11 cellular contexts compared by ENCODE assay signal in genomic region chr10:119680050-119680449, GRCh38. TPM values are rescaled to one million over a fixed set of nuclear protein-coding genes. Genes with fewer than 3 reads are reported as not detected.
DNase-seq lines count a peak whose midpoint lies in the region; ATAC-seq, FAIRE-seq and TF ChIP-seq lines count a peak whose summit lies in the region.
"Had no signal": no experiment of that assay in that cellular context is flagged by ENCODE, and none has a peak within 500 bp of the region (broad histone marks: within the 10 kb centered on the region; RNA-seq: fewer than 3 reads in every experiment).

No MANE protein-coding gene starts in this region.

- CTCF ChIA-PET in A549 (lab: Yijun Ruan, JAX) = interaction anchor here (0.9 to 2.1 kb wide), 7 partner anchors 8 to 481 kb away, joined by 3 to 12 read pairs (median 4); no protein-coding TSS in a partner anchor
- CTCF ChIA-PET in mammary epithelial cell (lab: Charles Lee; ENCODE audit: low non-redundant PET) = interaction anchor here (0.5 to 0.6 kb wide), 2 partner anchors 61 to 88 kb away, joined by 3 read pairs; no protein-coding TSS in a partner anchor

- dilution Hi-C loops in mammary epithelial cell (cut with HindIII; ENCODE audit: low sequenced_read_pairs) = loop anchor here (5.0 kb wide), 1 partner anchor 43 kb away; no protein-coding TSS in a partner anchor

- H2AFZ ChIP-seq in mammary epithelial cell (ENCODE audit: low read depth, low read length) (no peak overlapping the region), mesenchymal stem cell (ENCODE audit: low read depth, low read length) (no peak overlapping the region)

- TF ChIP-seq RAD21 in A549 (conservative IDR thresholded peaks at IDR 0.05 in 1 of 2, IDR thresholded peaks at IDR 0.05 in 1 of 2) = no peak

- H4K91ac ChIP-seq in mesenchymal stem cell (ENCODE audit: low read length) = no peak overlapping the region

- peak; percentile 56 for FAIRE-seq in A549 (lab: Jason Lieb, UNC)
- FAIRE-seq: GM12892, islet of Langerhans had no signal

- H4K20me1 ChIP-seq in mammary epithelial cell (ENCODE audit: insufficient read depth, low read length) = no peaks in the 10 kb centered on the region

- no peak overlapping the region for H3K23ac ChIP-seq in mesenchymal stem cell (ENCODE audit: low read length in 2 of 2)

- peak overlapping the region in 1 of 2 experiments; percentile 12 for H3K14ac ChIP-seq in mesenchymal stem cell (ENCODE audit: low read length in 2 of 2)

- peaks cover 12% of the 10 kb centered on the region for H3K36me3 ChIP-seq in mammary epithelial cell (ENCODE audit: insufficient read depth, low read length)
- H3K36me3 ChIP-seq in mesenchymal stem cell (ENCODE audit: control insufficient read depth in 1 of 2, insufficient read depth in 2 of 2, low read depth in 1 of 2, low read length in 2 of 2) = peaks cover 21 to 31% of the 10 kb centered on the region in 2 experiments

- H3K9ac ChIP-seq in mammary epithelial cell (ENCODE audit: insufficient read depth, low read length) (peak overlapping the region; percentile 61), mesenchymal stem cell (ENCODE audit: low read length) (no peak overlapping the region)

- H3K27ac ChIP-seq in A549 = peak overlapping the region; percentile 88 to 93
- H3K27ac ChIP-seq in mammary epithelial cell (ENCODE audit: insufficient read depth, low read depth, low read length) = peak overlapping the region; percentile 92
- peak overlapping the region; percentile 58 for H3K27ac ChIP-seq in mesenchymal stem cell (ENCODE audit: low read length, poor library complexity, severe bottlenecking)

- H3K4me2 ChIP-seq in A549 (peak overlapping the region; percentile 82), mammary epithelial cell (ENCODE audit: insufficient read depth, low read depth, low read length) (peak overlapping the region; percentile 81), mesenchymal stem cell (ENCODE audit: low read length, poor library complexity, severe bottlenecking) (no peak overlapping the region)

- peaks cover 11% of the 10 kb centered on the region for H3K79me1 ChIP-seq in mesenchymal stem cell (replicated peaks; ENCODE audit: low read length, poor library complexity, severe bottlenecking)

- intact Hi-C loops in mammary epithelial cell (cut with micrococcal nuclease) = loop anchor here (1.0 kb wide), 1 partner anchor 25 kb away; no protein-coding TSS in a partner anchor

- TF ChIP-seq CTCF in A549 (IDR thresholded peaks at IDR 0.05) = no peak
- no peak for TF ChIP-seq CTCF in mammary epithelial cell (conservative IDR thresholded peaks at IDR 0.05 in 1 of 2, IDR thresholded peaks at IDR 0.05 in 1 of 2; ENCODE audit: extremely low read depth in 1 of 2, insufficient read depth in 1 of 2, low read depth in 1 of 2, low read length in 2 of 2)

- peak overlapping the region; percentile 61 for H4K8ac ChIP-seq in mesenchymal stem cell (ENCODE audit: low read length)

- peaks cover 70% of the 10 kb centered on the region for H3K4me1 ChIP-seq in A549
- peaks cover 65% of the 10 kb centered on the region for H3K4me1 ChIP-seq in mammary epithelial cell (ENCODE audit: insufficient read depth, low read length)
- peaks cover 29% of the 10 kb centered on the region for H3K4me1 ChIP-seq in mesenchymal stem cell (ENCODE audit: control insufficient read depth, insufficient read depth, low read depth, low read length)

- H3K79me2 ChIP-seq in mammary epithelial cell (ENCODE audit: insufficient read depth, low read length) = peaks cover 17% of the 10 kb centered on the region

- H3K4ac ChIP-seq in mesenchymal stem cell (ENCODE audit: low read depth in 1 of 2, low read length in 2 of 2) = no peak overlapping the region

- no peak for TF ChIP-seq POLR2A in A549 (IDR thresholded peaks at IDR 0.05; ENCODE audit: low read length)

- H3K18ac ChIP-seq in mesenchymal stem cell (ENCODE audit: low read depth in 1 of 2, low read length in 2 of 2) = no peak overlapping the region

- BruUV-seq in mammary epithelial cell (replicated peaks; lab: Mats Ljungman, UMichigan) = no TSS peak

- no peak overlapping the region for H2BK120ac ChIP-seq in mesenchymal stem cell (ENCODE audit: low read depth, low read length)

- ATAC-seq in A549 (peak; percentile 45 to 66), GM21515 (IDR thresholded peaks at IDR 0.05; ENCODE audit: unreplicated experiment) (no peak), GM19397 (IDR thresholded peaks at IDR 0.05; ENCODE audit: unreplicated experiment) (no peak)

- in situ Hi-C loops in mammary epithelial cell (cut with MboI; ENCODE audit: low sequenced_read_pairs in 2 of 2) = loop anchor here in 1 of 2 donors (10.0 kb wide), 2 partner anchors 55 to 185 kb away; no protein-coding TSS in a partner anchor

- H2BK12ac ChIP-seq in mesenchymal stem cell (ENCODE audit: low read length in 2 of 2) = no peak overlapping the region

- H3K4me3 ChIP-seq in A549 (0 out of 3 replicates have a peak overlapping the region, but pooled peaks have one; percentile 14), mammary epithelial cell (replicated peaks in 1 of 3; ENCODE audit: insufficient read depth in 1 of 3, low read depth in 2 of 3, low read length in 3 of 3) (peak overlapping the region in 1 of 3 experiments; percentile 16), mesenchymal stem cell (ENCODE audit: insufficient read depth in 1 of 2, low read depth in 1 of 2, low read length in 2 of 2) (no peak overlapping the region)

- peak; percentile 70 to 84 for DNase-seq in A549 (ENCODE audit: low read depth in 1 of 2, low spot score in 1 of 2)
- peak; percentile 84 for DNase-seq in LHCN-M2 (ENCODE audit: low read depth)
- DNase-seq in mammary epithelial cell = peak; percentile 97
- no peak for DNase-seq in mesenchymal stem cell
- DNase-seq in activated T-cell treated with anti-CD3 and anti-CD28 coated beads for 4 hours = no peak
- DNase-seq in cortex of kidney (lab: John Stamatoyannopoulos, UW) = no peak
- DNase-seq: activated CD4-positive, CD25-positive, alpha-beta regulatory T cell had no signal

- POLR2A ChIA-PET in A549 (lab: Yijun Ruan, JAX) = interaction anchor here (1.2 to 2.7 kb wide), 4 partner anchors 12 to 46 kb away, joined by 3 to 17 read pairs (median 8); partner anchors contain the start of genes BAG3 and INPP5F

- peak overlapping the region; percentile 31 for H2AK5ac ChIP-seq in mesenchymal stem cell (ENCODE audit: low read length, severe bottlenecking)

- TF ChIP-seq EP300 in A549 (IDR thresholded peaks at IDR 0.05) = no peak; a peak in 1 of 5 replicates

- WGBS in A549 (ENCODE audit: missing lambda C conversion rate) = 10% methylated on average over 4 of the region's 4 CpGs
- WGBS in mammary epithelial cell (ENCODE audit: low coverage, missing lambda C conversion rate) = 0% methylated on average over 4 of the region's 4 CpGs
- 32% methylated on average over 4 of the region's 4 CpGs for WGBS in mesenchymal stem cell

- H3K9me3 ChIP-seq in A549 (no peaks in the 10 kb centered on the region), mammary epithelial cell (replicated peaks; ENCODE audit: insufficient read depth, low read length) (no peaks in the 10 kb centered on the region), mesenchymal stem cell (ENCODE audit: control insufficient read depth, low read length) (no peaks in the 10 kb centered on the region)

- no peak overlapping the region for H2BK5ac ChIP-seq in mesenchymal stem cell (ENCODE audit: low read depth, low read length, poor library complexity, severe bottlenecking)

- H2BK15ac ChIP-seq in mesenchymal stem cell (ENCODE audit: low read depth, poor library complexity, severe bottlenecking) = no peak overlapping the region

- no peaks in the 10 kb centered on the region for H3K27me3 ChIP-seq in mammary epithelial cell (ENCODE audit: insufficient read depth, low read length)
- H3K27me3 ChIP-seq in mesenchymal stem cell (ENCODE audit: control insufficient read depth in 1 of 2, insufficient read depth in 1 of 2, low read length in 2 of 2) = no peaks in the 10 kb centered on the region

TF ChIP-seq in A549, 52 proteins besides CTCF, POLR2A, EP300 and RAD21 (continues in another document):
- no peak for TF ChIP-seq NFE2L2 (conservative IDR thresholded peaks at IDR 0.05; ENCODE audit: low read length)
- no peak for TF ChIP-seq FOSB (CRISPR knock-in tag; IDR thresholded peaks at IDR 0.05)
- 0 out of 2 replicates have a peak, but pooled peaks have one; percentile 26 for TF ChIP-seq JUNB (IDR thresholded peaks at IDR 0.05)
- TF ChIP-seq MAZ (IDR thresholded peaks at IDR 0.05; ENCODE audit: borderline replicate concordance, low read depth, low read length) = no peak
- TF ChIP-seq, protein P1, sequence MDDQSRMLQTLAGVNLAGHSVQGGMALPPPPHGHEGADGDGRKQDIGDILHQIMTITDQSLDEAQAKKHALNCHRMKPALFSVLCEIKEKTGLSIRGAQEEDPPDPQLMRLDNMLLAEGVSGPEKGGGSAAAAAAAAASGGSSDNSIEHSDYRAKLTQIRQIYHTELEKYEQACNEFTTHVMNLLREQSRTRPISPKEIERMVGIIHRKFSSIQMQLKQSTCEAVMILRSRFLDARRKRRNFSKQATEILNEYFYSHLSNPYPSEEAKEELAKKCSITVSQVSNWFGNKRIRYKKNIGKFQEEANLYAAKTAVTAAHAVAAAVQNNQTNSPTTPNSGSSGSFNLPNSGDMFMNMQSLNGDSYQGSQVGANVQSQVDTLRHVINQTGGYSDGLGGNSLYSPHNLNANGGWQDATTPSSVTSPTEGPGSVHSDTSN (IDR thresholded peaks at IDR 0.05) = no peak
- peak in 1 of 2 experiments; percentile 7; a peak in 2 of 4 replicates for TF ChIP-seq CEBPB (IDR thresholded peaks at IDR 0.05)

RNA-seq across cellular contexts. Expression of gene BAG3, which starts 28.9 kb away (rescaled TPM):
- polyA plus RNA-seq in A549 (2011; rRNA removed) (10.7 and 18.3 TPM in 2 replicates), A549 (2017; fragmentation: RNase III; extraction: RNeasy Plus Mini Kit Qiagen cat#74134 plus additional on column Dnase treatment) (50.0 to 58.4 TPM (median 57.4 TPM) in 3 replicates), mammary epithelial cell (43.5 TPM)
- 19.0 and 26.0 TPM in 2 replicates for polyA plus RNA-seq in A549 (2012; cell fraction: cytosol; rRNA removed)
- 43.7 and 44.6 TPM in 2 replicates for polyA plus RNA-seq in A549 (2012; cell fraction: nucleus; rRNA removed)
- polyA minus RNA-seq in A549 (2011; rRNA and poly(A)+ RNA removed) = 11.6 TPM in 2 replicates
- total RNA-seq in LHCN-M2 (2014; rRNA removed) (26.5 and 27.3 TPM in 2 replicates), mammary epithelial cell (100 to 1,000 TPM in 1 of 2 donors, 10 to 100 TPM in 1; 41.0 to 117 TPM)
- polyA plus RNA-seq in LHCN-M2 (2012) = 55.1 TPM
- 89.4 TPM for polyA minus RNA-seq in mammary epithelial cell
- 66.0 TPM for polyA plus RNA-seq in mesenchymal stem cell (2013, experiment 1 of 2)
- 65.0 TPM for polyA plus RNA-seq in mesenchymal stem cell (2013, experiment 2 of 2)

RNA-seq across cellular contexts. Expression of gene INPP5F, which starts 45.8 kb away (rescaled TPM):
- 7.7 and 8.3 TPM in 2 replicates for polyA plus RNA-seq in A549 (2011; rRNA removed)
- 2.8 and 3.2 TPM in 2 replicates for polyA plus RNA-seq in A549 (2012; cell fraction: cytosol; rRNA removed)
- 2.4 and 4.2 TPM in 2 replicates for polyA plus RNA-seq in A549 (2012; cell fraction: nucleus; rRNA removed)
- polyA plus RNA-seq in A549 (2017; fragmentation: RNase III; extraction: RNeasy Plus Mini Kit Qiagen cat#74134 plus additional on column Dnase treatment) = 5.6 to 6.2 TPM (median 5.6 TPM) in 3 replicates
- polyA minus RNA-seq in A549 (2011; rRNA and poly(A)+ RNA removed) = 5.5 and 9.3 TPM in 2 replicates
- 17.1 and 18.5 TPM in 2 replicates for total RNA-seq in LHCN-M2 (2014; rRNA removed)
- polyA plus RNA-seq in LHCN-M2 (2012) = 10.2 TPM
- 10 to 100 TPM; 19.3 to 22.1 TPM for total RNA-seq in mammary epithelial cell
- 9.8 TPM for polyA plus RNA-seq in mammary epithelial cell
- polyA minus RNA-seq in mammary epithelial cell = 12.5 TPM
- polyA plus RNA-seq in mesenchymal stem cell (2013, experiment 1 of 2) = 24.1 TPM
- 25.7 TPM for polyA plus RNA-seq in mesenchymal stem cell (2013, experiment 2 of 2)

Comparison
In these comparisons a context has a peak if more than half of its experiments do, and no peak if none do; other contexts are left out.
1. ATAC-seq: peak in A549 (2 of 2); none in GM21515 (single experiment) and GM19397 (single experiment).
2. DNase-seq: peak in A549 (2 of 2), LHCN-M2 (single experiment) and mammary epithelial cell (single experiment); none in mesenchymal stem cell (single experiment), activated T-cell treated with anti-CD3 and anti-CD28 coated beads for 4 hours (single experiment) and cortex of kidney (single experiment).
3. Peak in every context shown above with its lines, with median percentiles within 50 percentile points of each other: H3K27ac ChIP-seq.